In the genomic region with DNA sequence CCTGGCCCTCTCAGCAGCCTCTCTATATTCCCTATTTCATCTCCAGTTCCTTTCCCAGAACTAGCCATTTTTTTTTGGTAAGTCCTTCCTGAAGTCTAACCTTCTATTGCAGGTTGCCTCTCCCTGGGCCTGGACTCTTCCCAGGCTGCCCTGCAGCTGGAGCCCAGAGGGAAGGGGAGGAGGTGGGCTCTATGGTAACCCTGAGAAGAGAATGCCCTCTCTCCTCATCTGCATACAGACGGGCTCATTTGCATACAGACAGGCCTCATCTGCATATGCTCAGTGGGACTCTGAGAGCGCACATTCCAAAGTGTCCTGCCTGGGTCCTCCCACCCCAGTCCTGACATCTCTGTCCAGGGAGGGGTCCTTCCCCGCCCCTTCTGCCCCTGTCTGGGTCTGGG, we compare ENCODE assay signal across 1 cellular context.
A peak's percentile ranks its signal among the peaks of the same experiment; 100 is the strongest.
TF ChIP-seq lines count a peak whose summit lies in the region.

No MANE protein-coding gene starts in this region.

TF ChIP-seq in WTC11, 78 proteins besides CTCF, POLR2A, EP300 and RAD21:
- TF ChIP-seq HMGA2 (CRISPR knock-in tag; IDR thresholded peaks at IDR 0.05), result no peak
- peak; percentile 95 for TF ChIP-seq GTF2I (CRISPR knock-in tag; conservative IDR thresholded peaks at IDR 0.05)
